8 cellular contexts compared by ENCODE assay signal in the genomic region with DNA sequence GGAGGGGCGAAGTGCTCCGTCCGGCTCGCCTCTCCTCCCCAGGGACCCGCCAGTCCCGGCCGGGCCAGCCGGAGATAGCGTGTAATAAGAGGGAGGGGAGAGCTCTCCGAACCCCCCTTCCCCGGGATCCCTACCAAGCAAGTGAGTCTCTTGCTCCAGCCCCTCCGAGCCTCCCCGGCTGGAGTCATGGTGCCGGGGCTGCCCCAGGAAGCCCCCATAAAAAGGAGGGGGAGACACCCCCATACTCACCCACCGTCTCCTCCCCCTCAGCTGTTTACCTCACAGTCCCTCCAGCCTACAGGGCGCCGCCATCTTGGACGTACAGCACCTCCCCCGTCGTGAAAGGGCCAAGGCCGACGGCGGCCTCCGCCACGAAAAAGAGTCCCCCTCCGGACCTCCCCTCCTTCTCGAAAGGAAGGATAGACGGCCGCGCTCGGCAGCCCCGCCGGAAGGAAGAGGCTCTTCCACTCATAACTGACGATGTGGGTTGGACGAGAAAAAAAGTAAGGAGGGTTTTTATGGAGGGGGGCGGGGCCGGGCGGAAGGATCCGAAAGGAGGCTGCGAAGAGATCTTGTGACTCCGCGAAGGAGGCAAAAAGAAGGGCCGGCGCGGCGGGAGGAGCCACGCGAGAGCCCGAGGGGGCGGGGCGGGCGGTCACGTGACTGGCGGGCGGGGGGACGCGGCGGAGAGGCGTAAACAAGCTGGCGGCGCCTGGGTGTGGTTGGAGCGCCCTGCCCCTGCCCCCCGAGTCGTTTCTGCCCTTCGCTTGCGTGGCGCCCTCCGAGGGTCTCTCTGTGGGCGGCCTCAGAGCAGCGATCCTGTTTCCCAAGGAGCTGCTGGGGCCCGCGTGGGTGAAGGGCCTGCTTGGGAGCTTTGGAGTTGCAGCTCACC. TPM values are rescaled to one million over a fixed set of nuclear protein-coding genes. Genes with fewer than 3 reads are reported as not detected.
DNase-seq lines count a peak whose midpoint lies in the region; ATAC-seq and TF ChIP-seq lines count a peak whose summit lies in the region.

A gene (minus strand): TSS at position 323 of the 892 bp plus-strand sequence. CDS start 15,744 bp downstream, outside the sequence.

- H3K4me2 ChIP-seq in GM23338, result peak within 1 kb of the TSS; percentile 89

- peaks cover 37% of the 10 kb centered on the region for H3K4me1 ChIP-seq in GM23338 (ENCODE audit: insufficient read depth)
- peaks cover 21% of the 10 kb centered on the region for H3K4me1 ChIP-seq in RWPE2 (ENCODE audit: insufficient read depth, poor library complexity, severe bottlenecking)

- H3K79me2 ChIP-seq in GM23338 (replicated peaks; ENCODE audit: insufficient read depth), result peaks cover 47% of the 10 kb centered on the region

- H3K36me3 ChIP-seq in GM23338 (ENCODE audit: insufficient read depth) (no peaks in the 10 kb centered on the region), RWPE2 (ENCODE audit: low read depth) (no peaks in the 10 kb centered on the region)

- no peak for TF ChIP-seq CTCF in GM23338 (conservative IDR thresholded peaks at IDR 0.05; ENCODE audit: low read depth in 2 of 2)
- no peak for TF ChIP-seq CTCF in RWPE2 (IDR thresholded peaks at IDR 0.05; ENCODE audit: poor library complexity, severe bottlenecking)
- TF ChIP-seq CTCF in natural killer cell (IDR thresholded peaks at IDR 0.05), result no peak

- intact Hi-C loops in activated T-helper 2 cell treated with anti-CD3 and anti-CD28 coated beads, Interferon-gamma antibody, Interleukin-2, Interleukin-4, amounts not matched to agents 10 μg/mL and 5 μg/mL and 100 μg/mL, durations not matched to agents 14 hours and 24 hours and 36 hours (cut with micrococcal nuclease), result loop anchor here (2.0 kb wide), 1 partner anchor 78 kb away; no protein-coding TSS in a partner anchor
- intact Hi-C loops in natural killer cell (cut with micrococcal nuclease), result loop anchor here (1.0 kb wide), 1 partner anchor 66 kb away; a partner anchor contains a TSS

- H3K9me3 Mint-ChIP-seq in GM23338 (no peaks in the 10 kb centered on the region; the same call in 2 of the 3 replicates), natural killer cell (no peaks in the 10 kb centered on the region)
- H3K9me3 Mint-ChIP-seq in activated T-helper 2 cell treated with anti-CD3 and anti-CD28 coated beads, Interferon-gamma antibody, Interleukin-2, Interleukin-4, amounts not matched to agents 10 μg/mL and 5 μg/mL and 100 μg/mL, durations not matched to agents 14 hours and 24 hours and 36 hours, result no peaks in the 10 kb centered on the region

- DNase-seq in DMS153 (lab: John Stamatoyannopoulos, UW) (peak; percentile 81), GM23338 (ENCODE audit: low spot score) (peak; percentile 97), LoVo (ENCODE audit: low spot score) (peak; percentile 94), RWPE2 (ENCODE audit: low spot score) (peak; percentile 94), fibroblast of peridontal ligament (ENCODE audit: extremely low read depth) (peak; percentile 95), natural killer cell (peak; percentile 96)
- DNase-seq in activated T-helper 2 cell treated with anti-CD3 and anti-CD28 coated beads, Interferon-gamma antibody, Interleukin-2, Interleukin-4, amounts not matched to agents 10 μg/mL and 5 μg/mL and 100 μg/mL, durations not matched to agents 14 hours and 24 hours and 36 hours (ENCODE audit: low spot score), result peak; percentile 94
- DNase-seq in stimulated activated naive CD4-positive, alpha-beta T cell (lab: John Stamatoyannopoulos, UW), result peak; percentile 97 to 99 (median 98)

- H3K4me3 Mint-ChIP-seq in GM23338, result peak within 1 kb of the TSS; percentile 90
- H3K4me3 Mint-ChIP-seq in activated T-helper 2 cell treated with anti-CD3 and anti-CD28 coated beads, Interferon-gamma antibody, Interleukin-2, Interleukin-4, amounts not matched to agents 10 μg/mL and 5 μg/mL and 100 μg/mL, durations not matched to agents 14 hours and 24 hours and 36 hours (ENCODE audit: low read depth), result peak within 1 kb of the TSS; percentile 83
- peak within 1 kb of the TSS; percentile 97 for H3K4me3 Mint-ChIP-seq in natural killer cell

- H2AFZ ChIP-seq in GM23338, result peak within 1 kb of the TSS; percentile 99

- ATAC-seq in GM23338 (peak; percentile 82), RWPE2 (ENCODE audit: low read depth) (peak; percentile 84), natural killer cell (peak; percentile 88 to 96 (median 90))

- H3K9me3 ChIP-seq in RWPE2 (ENCODE audit: severe bottlenecking), result no peaks in the 10 kb centered on the region

- H3K9me2 ChIP-seq in GM23338 (ENCODE audit: insufficient read depth), result no peaks in the 10 kb centered on the region

- H3K4me1 Mint-ChIP-seq in GM23338, result peaks cover 58% of the 10 kb centered on the region
- peaks cover 15% of the 10 kb centered on the region for H3K4me1 Mint-ChIP-seq in activated T-helper 2 cell treated with anti-CD3 and anti-CD28 coated beads, Interferon-gamma antibody, Interleukin-2, Interleukin-4, amounts not matched to agents 10 μg/mL and 5 μg/mL and 100 μg/mL, durations not matched to agents 14 hours and 24 hours and 36 hours (ENCODE audit: low read depth)
- H3K4me1 Mint-ChIP-seq in natural killer cell, result peaks cover 22 to 27% of the 10 kb centered on the region in 2 donors

- H3K4me3 ChIP-seq in GM23338, result peak within 1 kb of the TSS; percentile 99
- H3K4me3 ChIP-seq in RWPE2 (ENCODE audit: severe bottlenecking), result peak within 1 kb of the TSS; percentile 99

- peak within 1 kb of the TSS; percentile 100 for H3K27ac Mint-ChIP-seq in GM23338
- peak within 1 kb of the TSS; percentile 94 for H3K27ac Mint-ChIP-seq in activated T-helper 2 cell treated with anti-CD3 and anti-CD28 coated beads, Interferon-gamma antibody, Interleukin-2, Interleukin-4, amounts not matched to agents 10 μg/mL and 5 μg/mL and 100 μg/mL, durations not matched to agents 14 hours and 24 hours and 36 hours
- H3K27ac Mint-ChIP-seq in natural killer cell, result peak within 1 kb of the TSS; percentile 98 to 99

- no peaks in the 10 kb centered on the region for H3K27me3 ChIP-seq in GM23338 (ENCODE audit: insufficient read depth)
- no peaks in the 10 kb centered on the region for H3K27me3 ChIP-seq in RWPE2 (ENCODE audit: insufficient read depth, poor library complexity, severe bottlenecking)

- no peaks in the 10 kb centered on the region for H3F3A ChIP-seq in GM23338 (replicated peaks; ENCODE audit: low read depth)

- H3K27me3 Mint-ChIP-seq in GM23338 (ENCODE audit: insufficient read depth, low read depth, poor library complexity) (peaks cover 12% of the 10 kb centered on the region), natural killer cell (ENCODE audit: low read depth in 2 of 2) (no peaks in the 10 kb centered on the region)
- H3K27me3 Mint-ChIP-seq in activated T-helper 2 cell treated with anti-CD3 and anti-CD28 coated beads, Interferon-gamma antibody, Interleukin-2, Interleukin-4, amounts not matched to agents 10 μg/mL and 5 μg/mL and 100 μg/mL, durations not matched to agents 14 hours and 24 hours and 36 hours (ENCODE audit: low read depth), result no peaks in the 10 kb centered on the region

- H3K36me3 Mint-ChIP-seq in GM23338 (ENCODE audit: low read depth) (no peaks in the 10 kb centered on the region), natural killer cell (no peaks in the 10 kb centered on the region)
- H3K36me3 Mint-ChIP-seq in activated T-helper 2 cell treated with anti-CD3 and anti-CD28 coated beads, Interferon-gamma antibody, Interleukin-2, Interleukin-4, amounts not matched to agents 10 μg/mL and 5 μg/mL and 100 μg/mL, durations not matched to agents 14 hours and 24 hours and 36 hours (ENCODE audit: low read depth), result no peaks in the 10 kb centered on the region

- no peaks in the 10 kb centered on the region; the same call in 1 of the 2 replicates for H4K20me1 ChIP-seq in GM23338 (replicated peaks; ENCODE audit: insufficient read depth)

- H3K27ac ChIP-seq in GM23338 (ENCODE audit: low read depth), result peak within 1 kb of the TSS; percentile 100
- peak within 1 kb of the TSS; percentile 66 for H3K27ac ChIP-seq in RWPE2 (ENCODE audit: poor library complexity, severe bottlenecking)

TF ChIP-seq in GM23338, 12 proteins besides CTCF, POLR2A, EP300 and RAD21 (continues in another document):
- TF ChIP-seq EZH2phosphoT487 (IDR thresholded peaks at IDR 0.05; ENCODE audit: unreplicated experiment), result no peak
- TF ChIP-seq JUNB (IDR thresholded peaks at IDR 0.05; ENCODE audit: unreplicated experiment), result no peak
- TF ChIP-seq ZNF331 (CRISPR knock-in tag; IDR thresholded peaks at IDR 0.05; ENCODE audit: low read depth), result no peak
- TF ChIP-seq, protein P1, sequence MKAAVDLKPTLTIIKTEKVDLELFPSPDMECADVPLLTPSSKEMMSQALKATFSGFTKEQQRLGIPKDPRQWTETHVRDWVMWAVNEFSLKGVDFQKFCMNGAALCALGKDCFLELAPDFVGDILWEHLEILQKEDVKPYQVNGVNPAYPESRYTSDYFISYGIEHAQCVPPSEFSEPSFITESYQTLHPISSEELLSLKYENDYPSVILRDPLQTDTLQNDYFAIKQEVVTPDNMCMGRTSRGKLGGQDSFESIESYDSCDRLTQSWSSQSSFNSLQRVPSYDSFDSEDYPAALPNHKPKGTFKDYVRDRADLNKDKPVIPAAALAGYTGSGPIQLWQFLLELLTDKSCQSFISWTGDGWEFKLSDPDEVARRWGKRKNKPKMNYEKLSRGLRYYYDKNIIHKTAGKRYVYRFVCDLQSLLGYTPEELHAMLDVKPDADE (IDR thresholded peaks at IDR 0.05), result no peak; the same call in 1 of the 2 replicates
- 0 out of 2 replicates have a peak, but pooled peaks have one; percentile 32 for TF ChIP-seq ZNF114 (CRISPR knock-in tag; IDR thresholded peaks at IDR 0.05)
- peak; percentile 63 for TF ChIP-seq POLR2AphosphoS5 (IDR thresholded peaks at IDR 0.05; ENCODE audit: low read depth)
- TF ChIP-seq CREB1 (CRISPR knock-in tag; IDR thresholded peaks at IDR 0.05; ENCODE audit: low read depth), result peak; percentile 89

RNA-seq across cellular contexts. Expression of the gene that starts here (rescaled TPM):
- total RNA-seq in GM23338 (2014; rRNA removed; shearing (Covaris generic)), result 43.2 and 48.0 TPM in 2 replicates
- polyA plus RNA-seq in GM23338 (2016; fragmentation: Nextera tagmentation; extraction: Ambion mirVana), result 20.1 and 23.7 TPM in 2 replicates
- total RNA-seq in activated T-helper 2 cell treated with anti-CD3 and anti-CD28 coated beads, Interferon-gamma antibody, Interleukin-2, Interleukin-4, amounts not matched to agents 10 μg/mL and 5 μg/mL and 100 μg/mL, durations not matched to agents 14 hours and 24 hours and 36 hours, result 29.1 and 29.8 TPM in 2 replicates
- total RNA-seq in natural killer cell, result 10 to 100 TPM; 58.0 to 73.5 (median 63.3) TPM

Comparison
In these comparisons a context has a peak if more than half of its experiments do, and no peak if none do; other contexts are left out.
1. Peak in every context shown above with its lines: DNase-seq, ATAC-seq, H3K4me3 ChIP-seq and H3K27ac ChIP-seq.